In the genomic region with DNA sequence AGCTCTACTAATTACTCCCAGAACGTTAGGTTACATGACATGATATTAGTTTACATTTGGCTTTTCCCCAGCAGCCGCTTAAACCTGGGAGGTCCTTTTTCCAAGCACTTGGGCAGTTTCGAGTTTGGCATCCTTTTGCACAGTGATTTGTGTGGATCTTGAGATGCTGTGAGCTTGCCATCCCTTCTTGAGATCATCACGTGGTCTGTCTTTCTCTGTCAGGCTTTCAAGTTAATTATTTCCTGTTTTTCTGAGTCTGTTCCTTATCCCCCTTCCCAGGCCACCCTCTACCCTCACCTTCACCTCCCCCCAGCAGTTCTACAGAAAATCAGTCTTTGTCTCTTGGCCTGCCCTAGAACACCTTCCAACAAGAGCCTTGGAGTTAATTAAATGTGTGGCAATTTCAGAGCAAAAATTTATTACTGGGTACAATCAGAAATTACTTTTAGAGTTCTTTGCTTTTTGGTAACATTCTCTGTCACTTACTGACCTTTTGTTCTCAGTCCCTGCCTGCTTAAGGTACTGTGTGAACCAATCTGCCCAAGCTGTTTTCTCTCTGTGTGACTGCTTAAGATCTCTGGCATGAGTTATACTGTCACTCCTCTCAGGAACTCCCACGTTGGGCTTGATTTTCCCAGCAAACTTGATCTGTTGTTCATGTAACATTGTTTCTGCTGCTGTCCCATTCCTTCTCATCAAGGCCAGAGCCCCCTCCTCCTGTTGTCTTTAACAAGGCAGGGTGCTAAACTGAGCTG, we compare ENCODE assay signal across 15 cellular contexts.
A peak's percentile ranks its signal among the peaks of the same experiment; 100 is the strongest.
DNase-seq lines count a peak whose midpoint lies in the region; ATAC-seq and TF ChIP-seq lines count a peak whose summit lies in the region.
"Had no signal": no experiment of that assay in that cellular context is flagged by ENCODE, and none has a peak within 500 bp of the region (broad histone marks: within the 10 kb centered on the region; RNA-seq: fewer than 3 reads in every experiment).

No MANE protein-coding gene starts in this region.

- H3K36me3 Mint-ChIP-seq in nephron (ENCODE audit: low read depth): no peaks in the 10 kb centered on the region
- H3K36me3 Mint-ChIP-seq: natural killer cell had no signal

- peaks cover 59% of the 10 kb centered on the region for H3K4me1 Mint-ChIP-seq in nephron

- H3K27me3 ChIP-seq in DOHH2 (ENCODE audit: control insufficient read depth, low read length): no peaks in the 10 kb centered on the region
- H3K27me3 ChIP-seq: stomach had no signal

- H3K27ac ChIP-seq in DOHH2 (ENCODE audit: low read depth, low read length): peak overlapping the region; percentile 65
- H3K27ac ChIP-seq: stomach had no signal

- peaks cover 25% of the 10 kb centered on the region for H3K79me2 ChIP-seq in DOHH2 (ENCODE audit: control insufficient read depth, low read length)

- peaks cover 15% of the 10 kb centered on the region for H3K36me3 ChIP-seq in DOHH2 (ENCODE audit: control insufficient read depth, low read length)
- H3K36me3 ChIP-seq: stomach had no signal

- no peak for ATAC-seq in HG03097 (IDR thresholded peaks at IDR 0.05; ENCODE audit: low FRiP score, unreplicated experiment)
- ATAC-seq: effector memory CD8-positive, alpha-beta T cell; natural killer cell had no signal

- TF ChIP-seq CTCF in DOHH2 (IDR thresholded peaks at IDR 0.05; ENCODE audit: low read depth, low read length, poor library complexity, severe bottlenecking) (no peak), NB4 (IDR thresholded peaks at IDR 0.05; ENCODE audit: low read depth, low read length) (no peak), nephron (IDR thresholded peaks at IDR 0.05; ENCODE audit: unreplicated experiment in 3 of 3) (no peak)

- H3K9me2 ChIP-seq in DOHH2 (replicated peaks; ENCODE audit: control insufficient read depth, low read length): no peaks in the 10 kb centered on the region

- peak; percentile 44 for DNase-seq in NB4 (ENCODE audit: low read depth)
- peak; percentile 16 for DNase-seq in astrocyte of the hippocampus (ENCODE audit: low read depth, low spot score)
- no peak for DNase-seq in NCI-H748 treated with DMSO at 0.1 percent for 48 hours (lab: John Stamatoyannopoulos, UW)
- no peak for DNase-seq in effector CD4-positive, alpha-beta T cell
- DNase-seq in NCI-H2107 (lab: John Stamatoyannopoulos, UW): no peak
- DNase-seq: activated CD4-positive, alpha-beta T cell treated with anti-CD3 and anti-CD28 coated beads, Interleukin-2, amount 50 U/mL, for 1 hour; activated naive CD8-positive, alpha-beta T cell treated with anti-CD3 and anti-CD28 coated beads, Interleukin-2, amount 10 ng/mL, durations not matched to agents 7 days and 5 days; effector memory CD8-positive, alpha-beta T cell; natural killer cell; SHP77 treated with DMSO at 0.1 percent for 48 hours; stimulated activated CD4-positive, alpha-beta T cell treated with anti-CD3 and anti-CD28 coated beads, Interleukin-1b, Interleukin-23, amount 100 ng/mL, for 48 hours; stomach had no signal

- H3K4me3 Mint-ChIP-seq in nephron: peak overlapping the region; percentile 24 to 72 (median 64)
- H3K4me3 Mint-ChIP-seq: activated naive CD8-positive, alpha-beta T cell treated with anti-CD3 and anti-CD28 coated beads, Interleukin-2, amount 10 ng/mL, durations not matched to agents 7 days and 5 days; effector memory CD8-positive, alpha-beta T cell; natural killer cell had no signal

- H3F3A ChIP-seq in DOHH2 (ENCODE audit: control insufficient read depth, insufficient read depth): peaks cover 9% of the 10 kb centered on the region; the same call in 1 of the 2 replicates

- peak overlapping the region; percentile 45 for H3K4me3 ChIP-seq in DOHH2 (ENCODE audit: low read length)
- H3K4me3 ChIP-seq in NB4 (ENCODE audit: low read depth, low read length): no peak overlapping the region
- H3K4me3 ChIP-seq: stomach had no signal

- peaks cover 61% of the 10 kb centered on the region for H3K4me1 ChIP-seq in DOHH2 (ENCODE audit: control insufficient read depth, low read length)

- peak overlapping the region; percentile 85 for H3K4me2 ChIP-seq in DOHH2 (ENCODE audit: low read length)

- no peaks in the 10 kb centered on the region for H3K9me3 Mint-ChIP-seq in nephron
- H3K9me3 Mint-ChIP-seq: activated naive CD8-positive, alpha-beta T cell treated with anti-CD3 and anti-CD28 coated beads, Interleukin-2, amount 10 ng/mL, durations not matched to agents 7 days and 5 days; effector memory CD8-positive, alpha-beta T cell; natural killer cell had no signal

- no peaks in the 10 kb centered on the region for H3K9me3 ChIP-seq in DOHH2 (ENCODE audit: control insufficient read depth, insufficient read depth, low read length)
- H3K9me3 ChIP-seq: stomach had no signal

- H4K20me1 ChIP-seq in DOHH2 (ENCODE audit: control insufficient read depth, insufficient read depth, low read depth, low read length): peaks cover 11% of the 10 kb centered on the region; the same call in 1 of the 2 replicates

- H3K27ac Mint-ChIP-seq in nephron: peak overlapping the region; percentile 92 to 95 (median 93)
- H3K27ac Mint-ChIP-seq: activated naive CD8-positive, alpha-beta T cell treated with anti-CD3 and anti-CD28 coated beads, Interleukin-2, amount 10 ng/mL, durations not matched to agents 7 days and 5 days; effector memory CD8-positive, alpha-beta T cell; natural killer cell had no signal

- no peaks in the 10 kb centered on the region for H3K27me3 Mint-ChIP-seq in nephron (ENCODE audit: low read depth)
- H3K27me3 Mint-ChIP-seq: activated naive CD8-positive, alpha-beta T cell treated with anti-CD3 and anti-CD28 coated beads, Interleukin-2, amount 10 ng/mL, durations not matched to agents 7 days and 5 days; effector memory CD8-positive, alpha-beta T cell had no signal

- no peak for TF ChIP-seq POLR2A in NB4 (IDR thresholded peaks at IDR 0.05; ENCODE audit: extremely low read depth, insufficient read length)

Comparison
In these comparisons a context has a peak if more than half of its experiments do, and no peak if none do; other contexts are left out.
1. DNase-seq: peak in NB4 (single experiment) and astrocyte of the hippocampus (single experiment); none in NCI-H748 treated with DMSO at 0.1 percent for 48 hours (single experiment), effector CD4-positive, alpha-beta T cell (single experiment) and NCI-H2107 (single experiment).